ENCODE assay signal across 1 cellular context in genomic region chr2:86445436-86445835, GRCh38.
TF ChIP-seq lines count a peak whose summit lies in the region.

No MANE protein-coding gene starts in this region.

TF ChIP-seq in endothelial cell of umbilical vein, 7 proteins besides CTCF, POLR2A, EP300 and RAD21:
- TF ChIP-seq MYC (IDR thresholded peaks at IDR 0.05; ENCODE audit: low read depth, low read length) (no peak), POLR2AphosphoS5 (IDR thresholded peaks at IDR 0.05; ENCODE audit: insufficient read depth, low read depth, low read length) (no peak), FOS (IDR thresholded peaks at IDR 0.05; ENCODE audit: borderline replicate concordance, insufficient read depth, low read length) (no peak)
TF ChIP-seq in endothelial cell of umbilical vein: peak in this region for 0.
